Comparison of ENCODE assay signal across 3 cellular contexts in genomic region chr12:111033281-111034147, GRCh38.
TF ChIP-seq lines count a peak whose summit lies in the region.

No MANE protein-coding gene starts in this region.

TF ChIP-seq in HCT116, 20 proteins besides CTCF, POLR2A, EP300 and RAD21 (continued from another document):
- no peak for TF ChIP-seq ZBTB33 (IDR thresholded peaks at IDR 0.05; ENCODE audit: extremely low read depth, insufficient replicate concordance, low read length)
- no peak for TF ChIP-seq EGR1 (IDR thresholded peaks at IDR 0.05; ENCODE audit: low read depth)
- TF ChIP-seq ZNF274 (IDR thresholded peaks at IDR 0.05; ENCODE audit: low read depth, low read length): no peak
- TF ChIP-seq YY1 (IDR thresholded peaks at IDR 0.05; ENCODE audit: extremely low read depth, insufficient replicate concordance, low read depth, low read length): no peak
- no peak for TF ChIP-seq TCF7L2 (IDR thresholded peaks at IDR 0.05; ENCODE audit: borderline replicate concordance, extremely low read depth, insufficient read depth, insufficient read length)
- no peak for TF ChIP-seq ZFX (IDR thresholded peaks at IDR 0.05)
- TF ChIP-seq CBX3 (IDR thresholded peaks at IDR 0.05; ENCODE audit: low read depth): no peak
- no peak for TF ChIP-seq MAX (IDR thresholded peaks at IDR 0.05)
- no peak for TF ChIP-seq CEBPB (IDR thresholded peaks at IDR 0.05; ENCODE audit: low read depth)
- TF ChIP-seq POLR2AphosphoS5 (IDR thresholded peaks at IDR 0.05; ENCODE audit: low read depth, low read length): no peak
- no peak for TF ChIP-seq REST (IDR thresholded peaks at IDR 0.05; ENCODE audit: low read depth)
- TF ChIP-seq JUND (IDR thresholded peaks at IDR 0.05): no peak
- no peak for TF ChIP-seq EZH2 (IDR thresholded peaks at IDR 0.05)
- no peak for TF ChIP-seq SP1 (IDR thresholded peaks at IDR 0.05; ENCODE audit: low read depth)

TF ChIP-seq in WTC11, 78 proteins besides CTCF, POLR2A, EP300 and RAD21 (continued from another document):
- TF ChIP-seq HMGXB4 (CRISPR knock-in tag; IDR thresholded peaks at IDR 0.05): peak; percentile 43; the same call in 1 of the 2 replicates
- no peak for TF ChIP-seq ZNF671 (CRISPR knock-in tag; IDR thresholded peaks at IDR 0.05)

TF ChIP-seq in liver, 16 proteins besides CTCF, POLR2A, EP300 and RAD21 (continued from another document):
- no peak for TF ChIP-seq REST (IDR thresholded peaks at IDR 0.05)
- TF ChIP-seq GABPA (IDR thresholded peaks at IDR 0.05 in 1 of 2, conservative IDR thresholded peaks at IDR 0.05 in 1 of 2): no peak
- no peak for TF ChIP-seq RXRA (IDR thresholded peaks at IDR 0.05)
- no peak for TF ChIP-seq NR2F2 (IDR thresholded peaks at IDR 0.05)
- no peak for TF ChIP-seq HNF4G (IDR thresholded peaks at IDR 0.05)
- TF ChIP-seq YY1 (IDR thresholded peaks at IDR 0.05): no peak
- TF ChIP-seq TAF1 (conservative IDR thresholded peaks at IDR 0.05): no peak
- no peak for TF ChIP-seq FOXA2 (IDR thresholded peaks at IDR 0.05)
